1 cellular context compared by ENCODE assay signal in genomic region chr13:71030789-71031188, GRCh38.
TF ChIP-seq lines count a peak whose summit lies in the region.

No MANE protein-coding gene starts in this region.

TF ChIP-seq in HepG2, 621 proteins besides CTCF, POLR2A, EP300 and RAD21 (continued from another document and continues in another):
- TF ChIP-seq SOX5 (CRISPR knock-in tag; IDR thresholded peaks at IDR 0.05; ENCODE audit: borderline replicate concordance) (peak; percentile 81; the same call in 1 of the 2 replicates), MAFF (IDR thresholded peaks at IDR 0.05; ENCODE audit: low read depth, low read length) (no peak), NR2F1 (CRISPR knock-in tag; IDR thresholded peaks at IDR 0.05) (0 out of 4 replicates have a peak, but pooled peaks of 1 of the 2 experiments have one; percentile 34), DR1 (CRISPR knock-in tag; IDR thresholded peaks at IDR 0.05) (no peak), ZFP36L1 (CRISPR knock-in tag; IDR thresholded peaks at IDR 0.05) (no peak), TAF15 (IDR thresholded peaks at IDR 0.05; ENCODE audit: low read depth, low read length, poor library complexity, severe bottlenecking) (no peak), USF2 (IDR thresholded peaks at IDR 0.05; ENCODE audit: low read depth, low read length) (no peak), USF2 (CRISPR knock-in tag; IDR thresholded peaks at IDR 0.05; ENCODE audit: borderline replicate concordance) (no peak), MIXL1 (CRISPR knock-in tag; IDR thresholded peaks at IDR 0.05) (peak; percentile 58; the same call in 1 of the 2 replicates), ZNF616 (CRISPR knock-in tag; IDR thresholded peaks at IDR 0.05; ENCODE audit: low read depth) (no peak), MED1 (CRISPR knock-in tag; IDR thresholded peaks at IDR 0.05) (0 out of 2 replicates have a peak, but pooled peaks have one; percentile 22), THAP9 (CRISPR knock-in tag; IDR thresholded peaks at IDR 0.05; ENCODE audit: borderline replicate concordance) (no peak), DPF2 (CRISPR knock-in tag; IDR thresholded peaks at IDR 0.05; ENCODE audit: borderline replicate concordance, low read depth) (0 out of 2 replicates have a peak, but pooled peaks have one; percentile 16), THRA (CRISPR knock-in tag; IDR thresholded peaks at IDR 0.05; ENCODE audit: borderline replicate concordance) (no peak), SOX13 (IDR thresholded peaks at IDR 0.05) (0 out of 2 replicates have a peak, but pooled peaks have one; percentile 49), SOX13 (CRISPR knock-in tag; conservative IDR thresholded peaks at IDR 0.05 in 1 of 2, IDR thresholded peaks at IDR 0.05 in 1 of 2) (peak in 1 of 2 experiments; percentile 95; a peak in 2 of 4 replicates), HNRNPUL1 (IDR thresholded peaks at IDR 0.05; ENCODE audit: low read depth, low read length) (no peak), GMEB1 (CRISPR knock-in tag; IDR thresholded peaks at IDR 0.05; ENCODE audit: borderline replicate concordance) (no peak), ZNF747 (CRISPR knock-in tag; IDR thresholded peaks at IDR 0.05; ENCODE audit: borderline replicate concordance) (no peak), STAT6 (CRISPR knock-in tag; IDR thresholded peaks at IDR 0.05; ENCODE audit: borderline replicate concordance) (no peak), FOXO1 (CRISPR knock-in tag; IDR thresholded peaks at IDR 0.05) (no peak), JARID2 (CRISPR knock-in tag; IDR thresholded peaks at IDR 0.05; ENCODE audit: insufficient replicate concordance) (no peak), FOXP1 (IDR thresholded peaks at IDR 0.05) (0 out of 2 replicates have a peak, but pooled peaks have one; percentile 25), FOXP1 (CRISPR knock-in tag; IDR thresholded peaks at IDR 0.05) (peak; percentile 74), ZNF318 (CRISPR knock-in tag; IDR thresholded peaks at IDR 0.05) (no peak), ZNF513 (CRISPR knock-in tag; conservative IDR thresholded peaks at IDR 0.05) (no peak), DBP (CRISPR knock-in tag; IDR thresholded peaks at IDR 0.05; ENCODE audit: not compliant biosample characterization) (no peak), NR2C2 (CRISPR knock-in tag; IDR thresholded peaks at IDR 0.05; ENCODE audit: borderline replicate concordance) (no peak), TRIM22 (IDR thresholded peaks at IDR 0.05) (no peak), PRMT3 (CRISPR knock-in tag; IDR thresholded peaks at IDR 0.05; ENCODE audit: borderline replicate concordance, low read depth) (no peak), ZNF75D (CRISPR knock-in tag; IDR thresholded peaks at IDR 0.05; ENCODE audit: borderline replicate concordance) (no peak), ZNF552 (CRISPR knock-in tag; IDR thresholded peaks at IDR 0.05; ENCODE audit: borderline replicate concordance) (no peak), ZNF572 (CRISPR knock-in tag; IDR thresholded peaks at IDR 0.05) (no peak), EZH2 (conservative IDR thresholded peaks at IDR 0.05; ENCODE audit: low read depth, low read length) (no peak)
